In the genomic region with DNA sequence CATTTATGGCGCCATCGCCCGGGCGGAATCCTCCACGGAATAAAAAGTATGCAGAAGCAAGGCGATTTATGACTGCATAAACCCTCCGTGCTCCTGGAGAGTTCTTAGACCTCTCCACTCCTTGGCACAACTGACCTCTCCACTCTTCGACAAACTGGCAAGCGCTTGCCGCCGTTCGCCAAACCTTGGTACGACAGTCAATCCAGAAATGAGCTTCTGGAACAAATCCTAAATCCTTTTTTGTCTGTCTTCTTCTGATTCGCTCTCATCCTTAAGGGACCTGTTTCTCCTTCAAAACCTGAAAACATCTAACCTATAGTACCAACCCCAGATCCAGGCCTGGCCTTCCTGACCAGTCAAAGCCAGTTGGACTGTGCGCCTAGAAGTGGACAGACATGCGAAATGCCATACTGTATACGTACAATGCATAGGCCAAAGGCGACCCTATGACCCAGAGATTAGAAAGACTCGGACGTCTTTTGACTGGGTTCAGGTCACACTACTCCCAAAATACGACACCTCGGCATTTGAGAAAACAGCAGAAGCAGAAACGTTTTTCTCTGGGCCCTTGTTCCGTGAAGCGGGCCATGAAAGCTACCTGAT, we compare ENCODE assay signal across 8 cellular contexts. TPM values are rescaled to one million over a fixed set of nuclear protein-coding genes. Genes with fewer than 3 reads are reported as not detected.
DNase-seq lines count a peak whose midpoint lies in the region; ATAC-seq and TF ChIP-seq lines count a peak whose summit lies in the region.

No MANE protein-coding gene starts in this region.

- no CpG with 5 or more reads among the region's 25 CpGs for WGBS in iPS DF 6.9 (ENCODE audit: insufficient coverage, insufficient read length)
- WGBS in stomach, 5 donors = 29 to 35% (median 34%) methylated on average over 25 of the region's 25 CpGs

- H3K36me3 ChIP-seq in iPS DF 6.9 (ENCODE audit: control insufficient read depth, insufficient read depth, low read length) (no peaks in the 10 kb centered on the region), stomach (no peaks in the 10 kb centered on the region)

- POLR2A ChIA-PET in activated B cell treated with CpG ODN at 0.5 μM for 24 hours (lab: Charles Lee) = no interaction called here

- TF ChIP-seq EP300 in stomach (IDR thresholded peaks at IDR 0.05) = no peak

- peaks cover 4% of the 10 kb centered on the region for H3K27me3 Mint-ChIP-seq in activated B cell treated with CpG ODN at 0.5 μM for 24 hours

- H3K4me3 Mint-ChIP-seq in activated B cell treated with CpG ODN at 0.5 μM for 24 hours = peak overlapping the region; percentile 85

- peak; percentile 79 for DNase-seq in NCI-H748 treated with DMSO at 0.1 percent for 48 hours (lab: John Stamatoyannopoulos, UW)
- no peak for DNase-seq in NCI-H748 (lab: John Stamatoyannopoulos, UW; ENCODE audit: unreplicated experiment)
- no peak for DNase-seq in activated B cell treated with CpG ODN at 0.5 μM for 24 hours
- no peak for DNase-seq in iPS DF 6.9 (ENCODE audit: low read depth, low spot score)
- DNase-seq in stomach = no peak
- DNase-seq in central memory CD4-positive, alpha-beta T cell = no peak

- H3K4me1 Mint-ChIP-seq in activated B cell treated with CpG ODN at 0.5 μM for 24 hours = peaks cover 27% of the 10 kb centered on the region

- peak overlapping the region; percentile 90 for H3K27ac Mint-ChIP-seq in activated B cell treated with CpG ODN at 0.5 μM for 24 hours

- H3K9me3 ChIP-seq in iPS DF 6.9 (ENCODE audit: control insufficient read depth, insufficient read depth, low read length) (no peaks in the 10 kb centered on the region), stomach (peaks cover 0 to 11% (median 0%) of the 10 kb centered on the region in 4 donors)

- peak overlapping the region; percentile 75; the same call in 1 of the 2 replicates for H3K4me3 ChIP-seq in iPS DF 6.9 (ENCODE audit: low read length)
- H3K4me3 ChIP-seq in stomach = peak overlapping the region; percentile 71 to 79 (median 74)

- H3K27me3 ChIP-seq in iPS DF 6.9 (ENCODE audit: control insufficient read depth, insufficient read depth, low read length) (no peaks in the 10 kb centered on the region), stomach (no peaks in the 10 kb centered on the region)

- CTCF ChIA-PET in activated B cell treated with CpG ODN at 0.5 μM for 24 hours (lab: Charles Lee) = no interaction called here

- H3K9me3 Mint-ChIP-seq in activated B cell treated with CpG ODN at 0.5 μM for 24 hours = peaks cover 20% of the 10 kb centered on the region

- H3K36me3 Mint-ChIP-seq in activated B cell treated with CpG ODN at 0.5 μM for 24 hours (ENCODE audit: low read depth) = peaks cover 12% of the 10 kb centered on the region

- no peak for TF ChIP-seq CTCF in activated B cell treated with CpG ODN at 0.5 μM for 24 hours (IDR thresholded peaks at IDR 0.05)
- no peak for TF ChIP-seq CTCF in stomach (IDR thresholded peaks at IDR 0.05)

- ATAC-seq in activated B cell treated with CpG ODN at 0.5 μM for 24 hours (ENCODE audit: low read depth) (no peak), GM19351 (IDR thresholded peaks at IDR 0.05; ENCODE audit: unreplicated experiment) (no peak), HG02981 (IDR thresholded peaks at IDR 0.05; ENCODE audit: unreplicated experiment) (no peak)

- no peak for TF ChIP-seq POLR2A in stomach (IDR thresholded peaks at IDR 0.05)

- H3K4me1 ChIP-seq in iPS DF 6.9 (ENCODE audit: control insufficient read depth, insufficient read depth, low read length) (no peaks in the 10 kb centered on the region; the same call in 1 of the 2 replicates), stomach (peaks cover 6 to 30% (median 17%) of the 10 kb centered on the region in 4 donors)

- H3K27ac ChIP-seq in iPS DF 6.9 (ENCODE audit: low read length) (no peak overlapping the region), stomach (peak overlapping the region; percentile 49 to 86 (median 71))

- intact Hi-C loops in activated B cell treated with CpG ODN at 0.5 μM for 24 hours (cut with micrococcal nuclease) (loop anchor here (1.0 to 10.0 kb wide), 5 partner anchors 153 to 1690 kb away; a partner anchor contains a TSS), stomach (cut with DNase I; ENCODE audit: low total_unique reads) (no loop called here)

RNA-seq across cellular contexts. Expression of a gene that starts 59.4 kb away (rescaled TPM):
- 59.5 and 64.8 TPM in 2 replicates for total RNA-seq in activated B cell treated with CpG ODN at 0.5 μM for 24 hours
- 100 to 1,000 TPM in 1 of 5 donors, 10 to 100 TPM in 4; 59.1 to 102 (median 77.7) TPM for total RNA-seq in stomach
- 10 to 100 TPM; 24.2 to 33.5 (median 31.6) TPM for polyA plus RNA-seq in stomach
